31 cellular contexts compared by ENCODE assay signal in the genomic region with DNA sequence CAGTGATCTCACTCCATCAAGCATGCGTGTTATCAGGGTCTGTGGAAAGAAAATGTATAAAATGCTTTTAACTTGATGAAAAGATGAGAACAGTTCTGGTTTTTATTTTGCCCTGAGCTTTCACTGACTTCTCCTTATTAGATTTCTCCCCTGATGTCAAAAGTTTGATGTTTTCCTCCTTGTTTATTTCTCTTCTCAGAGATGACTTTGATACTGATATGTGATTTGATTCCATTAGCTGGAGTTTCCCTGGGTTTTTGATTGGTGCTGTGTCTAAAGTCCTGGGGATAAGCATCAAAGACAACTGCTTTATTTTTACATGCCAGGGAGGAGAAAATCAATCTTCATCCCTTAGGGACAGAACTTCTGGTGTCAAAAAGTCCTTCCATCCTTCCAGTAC.
"Had no signal": no experiment of that assay in that cellular context is flagged by ENCODE, and none has a peak within 500 bp of the region (broad histone marks: within the 10 kb centered on the region; RNA-seq: fewer than 3 reads in every experiment).

No MANE protein-coding gene starts in this region.

- H3K4me3 ChIP-seq: adrenal gland, ascending aorta, body of pancreas, breast epithelium, cardiac muscle cell had no signal

- H3K9me3 ChIP-seq: adrenal gland, ascending aorta, body of pancreas, breast epithelium had no signal

- H3K27ac ChIP-seq: adrenal gland, ascending aorta, body of pancreas, brain microvascular endothelial cell, breast epithelium, cardiac muscle cell had no signal

- H3K27me3 ChIP-seq: adrenal gland, ascending aorta, body of pancreas, brain microvascular endothelial cell, breast epithelium, cardiac muscle cell had no signal

- H3K36me3 ChIP-seq: adrenal gland, ascending aorta, brain microvascular endothelial cell, breast epithelium, cardiac muscle cell had no signal

- DNase-seq: activated effector memory CD4-positive, alpha-beta T cell treated with anti-CD3 and anti-CD28 coated beads, Interleukin-2, amount 50 U/mL, for 16 hours; activated effector memory CD4-positive, alpha-beta T cell treated with Interleukin-2 at 50 U/mL for 16 hours; activated gamma-delta T cell; activated gamma-delta T cell treated with Interleukin-2 at 50 U/mL for 16 hours; activated naive CD4-positive, alpha-beta T cell; activated naive CD4-positive, alpha-beta T cell treated with anti-CD3 and anti-CD28 coated beads for 36 hours; activated naive CD4-positive, alpha-beta T cell treated with anti-CD3 and anti-CD28 coated beads, Interleukin-2, amount 10 ng/mL, durations not matched to agents 7 days and 5 days; activated naive CD4-positive, alpha-beta T cell treated with anti-CD3 and anti-CD28 coated beads, Interleukin-2, amount 50 U/mL, for 16 hours; activated naive CD4-positive, alpha-beta T cell treated with Interleukin-2 at 50 U/mL for 16 hours; activated naive CD8-positive, alpha-beta T cell treated with anti-CD3 and anti-CD28 coated beads for 36 hours; activated naive CD8-positive, alpha-beta T cell treated with anti-CD3 and anti-CD28 coated beads, Interleukin-2, amount 10 ng/mL, durations not matched to agents 7 days and 5 days; activated naive CD8-positive, alpha-beta T cell treated with anti-CD3 and anti-CD28 coated beads, Interleukin-2, amount 50 U/mL, for 24 hours; activated T-cell treated with anti-CD3 and anti-CD28 coated beads, Interleukin-2, amount 50 U/mL, for 24 hours; activated T-cell treated with anti-CD3 and anti-CD28 coated beads, Interleukin-2, amount 50 U/mL, for 4 hours; activated T-cell treated with anti-CD3 and anti-CD28 coated beads, Interleukin-2, amount 50 U/mL, for 48 hours; activated T-cell treated with anti-CD3 and anti-CD28 coated beads, Interleukin-2, amount 50 U/mL, for 72 hours; adrenal gland; amniotic stem cell; amygdala; anterior cingulate cortex; aorta; body of pancreas; brain microvascular endothelial cell; caudate nucleus; central memory CD4-positive, alpha-beta T cell; cerebellar nuclear complex had no signal

- H3K4me1 ChIP-seq: adrenal gland, ascending aorta, body of pancreas, breast epithelium had no signal

- ATAC-seq: activated naive CD4-positive, alpha-beta T cell treated with anti-CD3 and anti-CD28 coated beads, Interleukin-2, amount 50 U/mL, for 72 hours; activated naive CD8-positive, alpha-beta T cell treated with anti-CD3 and anti-CD28 coated beads, Interleukin-2, amount 50 U/mL, for 24 hours; activated T-cell treated with anti-CD3 and anti-CD28 coated beads, Interleukin-2, amount 50 U/mL, for 4 hours; activated T-cell treated with anti-CD3 and anti-CD28 coated beads, Interleukin-2, amount 50 U/mL, for 72 hours; activated T-helper 17 cell treated with anti-CD3 and anti-CD28 coated beads, Interleukin-2, amount 50 U/mL, for 72 hours; body of pancreas had no signal
